ENCODE assay signal across 8 cellular contexts in genomic region chr15:70035719-70036077, GRCh38.
DNase-seq lines count a peak whose midpoint lies in the region; ATAC-seq and TF ChIP-seq lines count a peak whose summit lies in the region.

No MANE protein-coding gene starts in this region.

- H3K9ac ChIP-seq in colonic mucosa (ENCODE audit: low read depth in 2 of 2, low read length in 2 of 2): no peak overlapping the region

- peak overlapping the region; percentile 51 for H3K4me3 Mint-ChIP-seq in memory B cell

- TF ChIP-seq POLR2A in GM18526 (IDR thresholded peaks at IDR 0.05; ENCODE audit: extremely low read depth, insufficient read length): peak; percentile 33

- H3K27ac Mint-ChIP-seq in memory B cell: peak overlapping the region; percentile 96

- H3K27me3 ChIP-seq in colonic mucosa: no peaks in the 10 kb centered on the region

- H3K36me3 Mint-ChIP-seq in memory B cell: peaks cover 3% of the 10 kb centered on the region

- H3K4me3 ChIP-seq in colonic mucosa: no peak overlapping the region

- intact Hi-C loops in colonic mucosa (cut with DNase I): no loop called here

- no peaks in the 10 kb centered on the region for H3K9me3 Mint-ChIP-seq in memory B cell

- no peaks in the 10 kb centered on the region for H3K27me3 Mint-ChIP-seq in memory B cell

- H3K36me3 ChIP-seq in colonic mucosa: no peaks in the 10 kb centered on the region

- no peaks in the 10 kb centered on the region for H3K9me3 ChIP-seq in colonic mucosa

- peak; percentile 48 to 63 for DNase-seq in memory B cell (ENCODE audit: low spot score in 2 of 2)
- no peak for DNase-seq in retina
- DNase-seq in NCI-H2107 treated with DMSO at 0.1 percent for 48 hours (lab: John Stamatoyannopoulos, UW; ENCODE audit: unreplicated experiment): no peak
- DNase-seq in OCI-M1 (lab: John Stamatoyannopoulos, UW): no peak
- DNase-seq in colonic mucosa: no peak

- H3K27ac ChIP-seq in colonic mucosa: no peak overlapping the region

- H3K4me1 Mint-ChIP-seq in memory B cell: peaks cover 61% of the 10 kb centered on the region

- ATAC-seq in GM21576 (IDR thresholded peaks at IDR 0.05; ENCODE audit: unreplicated experiment) (peak; percentile 48), HG03460 (IDR thresholded peaks at IDR 0.05; ENCODE audit: unreplicated experiment) (peak; percentile 61), memory B cell (ENCODE audit: low read depth) (peak; percentile 74)

- no peaks in the 10 kb centered on the region for H3K4me1 ChIP-seq in colonic mucosa

- TF ChIP-seq CTCF in colonic mucosa (IDR thresholded peaks at IDR 0.05): no peak

Comparison
In these comparisons a context has a peak if more than half of its experiments do, and no peak if none do; other contexts are left out.
1. DNase-seq: peak in memory B cell (2 of 2); none in retina (single experiment), NCI-H2107 treated with DMSO at 0.1 percent for 48 hours (single experiment), OCI-M1 (single experiment) and colonic mucosa (single experiment).
2. Peak in every context shown above with its lines, with median percentiles within 50 percentile points of each other: ATAC-seq.